In genomic region chr1:40868051-40868723, GRCh38 we compare ENCODE assay signal across 12 cellular contexts. TPM values are rescaled to one million over a fixed set of nuclear protein-coding genes. Genes with fewer than 3 reads are reported as not detected.
A peak's percentile ranks its signal among the peaks of the same experiment; 100 is the strongest.
DNase-seq lines count a peak whose midpoint lies in the region; ATAC-seq, FAIRE-seq and TF ChIP-seq lines count a peak whose summit lies in the region.
"Had no signal": no experiment of that assay in that cellular context is flagged by ENCODE, and none has a peak within 500 bp of the region (broad histone marks: within the 10 kb centered on the region; RNA-seq: fewer than 3 reads in every experiment).

No MANE protein-coding gene starts in this region.

- H4K20me1 ChIP-seq in PC-9 (ENCODE audit: insufficient read depth) = no peaks in the 10 kb centered on the region

- peaks cover 62% of the 10 kb centered on the region for H3K4me1 ChIP-seq in PC-9 (replicated peaks; ENCODE audit: insufficient read depth)
- no peaks in the 10 kb centered on the region for H3K4me1 ChIP-seq in small intestine (ENCODE audit: control insufficient read depth in 2 of 2, insufficient read depth in 1 of 2, low read depth in 1 of 2, low read length in 1 of 2)

- no peaks in the 10 kb centered on the region for H3K9me2 ChIP-seq in PC-9 (ENCODE audit: insufficient read depth)

- no peak overlapping the region for H3K4me3 ChIP-seq in PC-9
- H3K4me3 ChIP-seq in small intestine (ENCODE audit: low read depth in 1 of 2, low read length in 2 of 2) = no peak overlapping the region

- intact Hi-C loops in PC-9 (cut with micrococcal nuclease; ENCODE audit: unreplicated experiment) = loop anchor here (10.0 kb wide), 1 partner anchor 627 kb away; no protein-coding TSS in a partner anchor

- peaks cover 49% of the 10 kb centered on the region for H3F3A ChIP-seq in PC-9 (ENCODE audit: insufficient read depth, low read depth)

- 59 to 73% (median 67%) methylated on average over 4 of the region's 4 CpGs for WGBS in small intestine, 3 donors

- H3K27me3 ChIP-seq in PC-9 (ENCODE audit: insufficient read depth, low read depth) = no peaks in the 10 kb centered on the region
- H3K27me3 ChIP-seq in small intestine (ENCODE audit: control insufficient read depth in 2 of 2, insufficient read depth in 2 of 2, low read length in 2 of 2) = no peaks in the 10 kb centered on the region

- peak overlapping the region; percentile 90 for H3K27ac ChIP-seq in PC-9
- H3K27ac ChIP-seq in small intestine (ENCODE audit: low read depth in 1 of 2, low read length in 1 of 2) = no peak overlapping the region

- no peaks in the 10 kb centered on the region for H3K79me2 ChIP-seq in PC-9 (ENCODE audit: low read depth)

- peak; percentile 82 to 87 for ATAC-seq in activated CD4-positive, CD25-positive, alpha-beta regulatory T cell treated with anti-CD3 and anti-CD28 coated beads, Interleukin-2, amount 50 U/mL, for 24 hours
- no peak for ATAC-seq in HG02571 (IDR thresholded peaks at IDR 0.05; ENCODE audit: unreplicated experiment)
- no peak for ATAC-seq in GM21367 (IDR thresholded peaks at IDR 0.05; ENCODE audit: unreplicated experiment)
- ATAC-seq: naive thymus-derived CD8-positive, alpha-beta T cell had no signal

- DNase-seq in activated CD4-positive, CD25-positive, alpha-beta regulatory T cell (lab: John Stamatoyannopoulos, UW) = no peak
- DNase-seq in PC-9 (peak in 1 of 2 experiments; percentile 89), fibroblast of gingiva (ENCODE audit: low read depth) (peak; percentile 47), small intestine (peak; percentile 41), EL (no peak)
- DNase-seq: activated naive CD4-positive, alpha-beta T cell treated with anti-CD3 and anti-CD28 coated beads for 36 hours; MV-4-11; naive thymus-derived CD8-positive, alpha-beta T cell had no signal

- CTCF ChIA-PET in PC-9 (lab: Charles Lee) = interaction anchor here (1.5 kb wide), 1 partner anchor 81 kb away, joined by 3 read pairs; no protein-coding TSS in a partner anchor

- H3K36me3 ChIP-seq in PC-9 (ENCODE audit: low read depth) (no peaks in the 10 kb centered on the region), small intestine (ENCODE audit: control insufficient read depth in 2 of 2, insufficient read depth in 2 of 2, low read length in 2 of 2) (no peaks in the 10 kb centered on the region)

- H3K9me3 ChIP-seq in PC-9 (ENCODE audit: insufficient read depth, low read depth) (peaks cover 6% of the 10 kb centered on the region; the same call in 1 of the 2 replicates), small intestine (ENCODE audit: control insufficient read depth, low read depth) (no peaks in the 10 kb centered on the region)

- POLR2A ChIA-PET in PC-9 (lab: Charles Lee; ENCODE audit: unreplicated experiment) = interaction anchor here (0.6 to 0.7 kb wide), 3 partner anchors 9 to 34 kb away, joined by 3 to 5 read pairs (median 4); no protein-coding TSS in a partner anchor

- no peak for FAIRE-seq in small intestine (lab: Jason Lieb, UNC)
- FAIRE-seq: frontal cortex had no signal

- no TSS peak for BruUV-seq in PC-9 (replicated peaks; lab: Mats Ljungman, UMichigan)

- H2AFZ ChIP-seq in PC-9 = no peak overlapping the region

- TF ChIP-seq CTCF in PC-9 (conservative IDR thresholded peaks at IDR 0.05) = no peak

- H3K4me2 ChIP-seq in PC-9 = peak overlapping the region; percentile 33; the same call in 1 of the 2 replicates

RNA-seq across cellular contexts. Expression of gene CITED4, which starts 6.0 kb away (rescaled TPM):
- 67.5 and 98.2 TPM in 2 replicates for total RNA-seq in PC-9 (2021)
- polyA plus RNA-seq in small intestine = 1 to 10 TPM in 1 of 3 donors, under 1 TPM in 1, not detected in 1; 0.54 to 2.7 TPM

Comparison
In these comparisons a context has a peak if more than half of its experiments do, and no peak if none do; other contexts are left out.
1. ATAC-seq: peak in activated CD4-positive, CD25-positive, alpha-beta regulatory T cell treated with anti-CD3 and anti-CD28 coated beads, Interleukin-2, amount 50 U/mL, for 24 hours (2 of 2); none in HG02571 (single experiment) and GM21367 (single experiment).
2. DNase-seq: peak in fibroblast of gingiva (single experiment) and small intestine (single experiment); none in activated CD4-positive, CD25-positive, alpha-beta regulatory T cell (0 of 4) and EL (single experiment).